8 cellular contexts compared by ENCODE assay signal in genomic region chr2:100197643-100198153, GRCh38. TPM values are rescaled to one million over a fixed set of nuclear protein-coding genes. Genes with fewer than 3 reads are reported as not detected.
A peak's percentile ranks its signal among the peaks of the same experiment; 100 is the strongest.
DNase-seq lines count a peak whose midpoint lies in the region; ATAC-seq and TF ChIP-seq lines count a peak whose summit lies in the region.

No MANE protein-coding gene starts in this region.

- POLR2A ChIA-PET in naive thymus-derived CD8-positive, alpha-beta T cell (lab: Charles Lee): no interaction called here

- TF ChIP-seq CTCF in HFFc6 (IDR thresholded peaks at IDR 0.05) (no peak), smooth muscle cell (IDR thresholded peaks at IDR 0.05; ENCODE audit: borderline replicate concordance, insufficient read depth, poor library complexity, severe bottlenecking) (no peak)

- no peak overlapping the region for H3K4me3 ChIP-seq in smooth muscle cell

- no peak overlapping the region for H3K9ac ChIP-seq in smooth muscle cell (ENCODE audit: low read depth)

- DNase-seq in HFFc6 (peak; percentile 50), cerebellum (ENCODE audit: low spot score) (peak; percentile 60), left colon (peak; percentile 35 to 53), smooth muscle cell (lab: John Stamatoyannopoulos, UW; ENCODE audit: unreplicated experiment) (peak; percentile 5), SIG-M5 treated with dmso at 0.1 percent for 504 hours (lab: John Stamatoyannopoulos, UW; ENCODE audit: unreplicated experiment) (no peak)
- no peak for DNase-seq in naive thymus-derived CD8-positive, alpha-beta T cell

- WGBS in smooth muscle cell (ENCODE audit: low lambda C conversion rate): 24% methylated on average over 8 of the region's 8 CpGs

- H4K20me1 ChIP-seq in smooth muscle cell (ENCODE audit: low read depth): no peaks in the 10 kb centered on the region

- no peaks in the 10 kb centered on the region for H3K27me3 ChIP-seq in smooth muscle cell (ENCODE audit: low read depth)

- H3K36me3 ChIP-seq in smooth muscle cell (ENCODE audit: low read depth): no peaks in the 10 kb centered on the region

- peak overlapping the region; percentile 13; the same call in 1 of the 2 replicates for H3K4me3 Mint-ChIP-seq in HFFc6
- H3K4me3 Mint-ChIP-seq in activated T-helper 17 cell treated with anti-CD3 and anti-CD28 coated beads, Interleukin-2, amount 50 U/mL, for 72 hours: no peak overlapping the region
- H3K4me3 Mint-ChIP-seq in naive thymus-derived CD8-positive, alpha-beta T cell: no peak overlapping the region

- no peaks in the 10 kb centered on the region for H3F3A ChIP-seq in smooth muscle cell (ENCODE audit: low read depth)

- intact Hi-C loops in left colon (cut with DNase I, micrococcal nuclease): no loop called here

- no peaks in the 10 kb centered on the region for H3K9me3 ChIP-seq in smooth muscle cell (replicated peaks; ENCODE audit: low read depth)

- H2AFZ ChIP-seq in smooth muscle cell (ENCODE audit: low read depth): peak overlapping the region; percentile 66

- no peaks in the 10 kb centered on the region for H3K27me3 Mint-ChIP-seq in HFFc6 (ENCODE audit: insufficient read depth)
- peaks cover 4% of the 10 kb centered on the region for H3K27me3 Mint-ChIP-seq in activated T-helper 17 cell treated with anti-CD3 and anti-CD28 coated beads, Interleukin-2, amount 50 U/mL, for 72 hours
- peaks cover 0 to 11% (median 0%) of the 10 kb centered on the region in 5 donors for H3K27me3 Mint-ChIP-seq in naive thymus-derived CD8-positive, alpha-beta T cell

- peaks cover 42% of the 10 kb centered on the region for H3K4me1 Mint-ChIP-seq in HFFc6 (ENCODE audit: low read depth)
- H3K4me1 Mint-ChIP-seq in activated T-helper 17 cell treated with anti-CD3 and anti-CD28 coated beads, Interleukin-2, amount 50 U/mL, for 72 hours: no peaks in the 10 kb centered on the region
- H3K4me1 Mint-ChIP-seq in naive thymus-derived CD8-positive, alpha-beta T cell: peaks cover 0 to 7% (median under 1%) of the 10 kb centered on the region in 4 donors

- H3K79me2 ChIP-seq in smooth muscle cell (ENCODE audit: low read depth): no peaks in the 10 kb centered on the region

- H3K9me3 Mint-ChIP-seq in HFFc6: no peaks in the 10 kb centered on the region
- H3K9me3 Mint-ChIP-seq in activated T-helper 17 cell treated with anti-CD3 and anti-CD28 coated beads, Interleukin-2, amount 50 U/mL, for 72 hours: no peaks in the 10 kb centered on the region
- H3K9me3 Mint-ChIP-seq in naive thymus-derived CD8-positive, alpha-beta T cell: peaks cover 0 to 2% (median 0%) of the 10 kb centered on the region in 9 donors

- ATAC-seq in left colon (peak; percentile 49), HG03139 (IDR thresholded peaks at IDR 0.05; ENCODE audit: unreplicated experiment) (no peak)
- ATAC-seq in activated T-helper 17 cell treated with anti-CD3 and anti-CD28 coated beads, Interleukin-2, amount 50 U/mL, for 72 hours (replicated peaks): no peak
- ATAC-seq in naive thymus-derived CD8-positive, alpha-beta T cell: no peak

- H3K36me3 Mint-ChIP-seq in HFFc6 (ENCODE audit: low read depth): peaks cover 3% of the 10 kb centered on the region; the same call in 1 of the 2 replicates
- no peaks in the 10 kb centered on the region for H3K36me3 Mint-ChIP-seq in activated T-helper 17 cell treated with anti-CD3 and anti-CD28 coated beads, Interleukin-2, amount 50 U/mL, for 72 hours (ENCODE audit: low read depth)
- peaks cover 0 to 1% (median 0%) of the 10 kb centered on the region in 3 donors for H3K36me3 Mint-ChIP-seq in naive thymus-derived CD8-positive, alpha-beta T cell

- peaks cover 11% of the 10 kb centered on the region for H3K4me1 ChIP-seq in smooth muscle cell (ENCODE audit: low read depth)

- peak overlapping the region; percentile 77 for H3K27ac Mint-ChIP-seq in HFFc6
- no peak overlapping the region for H3K27ac Mint-ChIP-seq in activated T-helper 17 cell treated with anti-CD3 and anti-CD28 coated beads, Interleukin-2, amount 50 U/mL, for 72 hours
- no peak overlapping the region for H3K27ac Mint-ChIP-seq in naive thymus-derived CD8-positive, alpha-beta T cell

- no peak overlapping the region for H3K27ac ChIP-seq in smooth muscle cell (ENCODE audit: low read depth)

- peak overlapping the region; percentile 63 for H3K4me2 ChIP-seq in smooth muscle cell

RNA-seq across cellular contexts. Expression of gene AFF3, which starts 55.3 kb away (rescaled TPM):
- total RNA-seq in HFFc6 (2021; fragmentation: NEBNext Ultra II Directional; extraction: Animal tissue kit (Norgen Biotek cat#: 25700)): 1 to 10 TPM in 4 of 6 experiments, under 1 TPM in 2; 0.80 to 8.2 (median 6.8) TPM
- 69.8 TPM for total RNA-seq in cerebellum
- 10 to 100 TPM in 1 of 2 donors, 1 to 10 TPM in 1; 4.7 to 10.6 TPM for total RNA-seq in left colon
- 0.27 and 2.6 TPM in 2 replicates for total RNA-seq in smooth muscle cell
- 0.39 TPM in 1 of 2 replicates, not detected in the other for polyA plus RNA-seq in smooth muscle cell
- under 1 TPM; 0.32 to 0.42 TPM for total RNA-seq in activated T-helper 17 cell treated with anti-CD3 and anti-CD28 coated beads, Interleukin-2, amount 50 U/mL, for 72 hours
- 10 to 100 TPM; 10.1 to 11.9 TPM for total RNA-seq in naive thymus-derived CD8-positive, alpha-beta T cell
- polyA plus RNA-seq in naive thymus-derived CD8-positive, alpha-beta T cell: 1 to 10 TPM in 2 of 3 donors, under 1 TPM in 1; 0.50 to 2.8 (median 1.2) TPM

Comparison
In these comparisons a context has a peak if more than half of its experiments do, and no peak if none do; other contexts are left out.
1. DNase-seq: peak in HFFc6 (single experiment), cerebellum (single experiment), left colon (2 of 2) and smooth muscle cell (single experiment); none in SIG-M5 treated with dmso at 0.1 percent for 504 hours (single experiment) and naive thymus-derived CD8-positive, alpha-beta T cell (0 of 10).